ENCODE assay signal across 17 cellular contexts in genomic region chr11:77559686-77560425, GRCh38. TPM values are rescaled to one million over a fixed set of nuclear protein-coding genes. Genes with fewer than 3 reads are reported as not detected.
DNase-seq lines count a peak whose midpoint lies in the region; ATAC-seq and TF ChIP-seq lines count a peak whose summit lies in the region.
"Had no signal": no experiment of that assay in that cellular context is flagged by ENCODE, and none has a peak within 500 bp of the region (broad histone marks: within the 10 kb centered on the region; RNA-seq: fewer than 3 reads in every experiment).

No MANE protein-coding gene starts in this region.

- DNase-seq in EH (ENCODE audit: low read depth) (peak; percentile 89), NB4 (ENCODE audit: low read depth) (peak; percentile 9), cardiac fibroblast (ENCODE audit: low read depth in 2 of 2) (peak; percentile 35 to 79), mucosa of descending colon (no peak), gastrocnemius medialis (no peak), lower lobe of right lung (no peak)
- DNase-seq: activated CD4-positive, CD25-positive, alpha-beta regulatory T cell treated with anti-CD3 and anti-CD28 coated beads, Interleukin-2, amount 50 U/mL, for 72 hours; activated naive CD4-positive, alpha-beta T cell treated with anti-CD3 and anti-CD28 coated beads, Interleukin-2, amount 50 U/mL, for 16 hours; DMS153; kidney; occipital lobe; stimulated activated CD4-positive, alpha-beta T cell treated with anti-CD3 and anti-CD28 coated beads, Interleukin-4, amount 100 ng/mL, for 24 hours had no signal

- H3K27ac ChIP-seq in gastrocnemius medialis (no peak overlapping the region), lower lobe of right lung (no peak overlapping the region)
- H3K27ac ChIP-seq: KMS-11, suprapubic skin had no signal

- ATAC-seq in mucosa of descending colon: peak; percentile 82
- no peak for ATAC-seq in GM18519 (IDR thresholded peaks at IDR 0.05; ENCODE audit: low FRiP score, unreplicated experiment)
- ATAC-seq in gastrocnemius medialis: no peak
- no peak for ATAC-seq in GM21515 (IDR thresholded peaks at IDR 0.05; ENCODE audit: unreplicated experiment)
- ATAC-seq in lower lobe of right lung: no peak
- ATAC-seq: Right ventricle myocardium inferior had no signal

- H3K4me1 ChIP-seq in mucosa of descending colon (ENCODE audit: low read depth) (peaks cover 6% of the 10 kb centered on the region), gastrocnemius medialis (no peaks in the 10 kb centered on the region), lower lobe of right lung (no peaks in the 10 kb centered on the region)
- H3K4me1 ChIP-seq: suprapubic skin had no signal

- intact Hi-C loops in mucosa of descending colon (cut with DNase I, micrococcal nuclease): no loop called here
- intact Hi-C loops in gastrocnemius medialis (cut with DNase I; ENCODE audit: low total_unique reads): no loop called here
- intact Hi-C loops in lower lobe of right lung (cut with DNase I): no loop called here

- H3K27me3 ChIP-seq in gastrocnemius medialis: no peaks in the 10 kb centered on the region
- no peaks in the 10 kb centered on the region for H3K27me3 ChIP-seq in lower lobe of right lung (ENCODE audit: low read depth)
- H3K27me3 ChIP-seq: suprapubic skin had no signal

- no peak for TF ChIP-seq POLR2A in NB4 (IDR thresholded peaks at IDR 0.05; ENCODE audit: extremely low read depth, insufficient read length)
- TF ChIP-seq POLR2A in gastrocnemius medialis (IDR thresholded peaks at IDR 0.05): no peak

- in situ Hi-C loops in gastrocnemius medialis (cut with MboI; ENCODE audit: low sequenced_read_pairs in 4 of 4): loop anchor here in 1 of 4 donors (10.0 kb wide), 1 partner anchor 365 kb away; no protein-coding TSS in a partner anchor

- H3K9me3 ChIP-seq in mucosa of descending colon: peaks cover 5% of the 10 kb centered on the region
- H3K9me3 ChIP-seq in gastrocnemius medialis: no peaks in the 10 kb centered on the region
- no peaks in the 10 kb centered on the region for H3K9me3 ChIP-seq in lower lobe of right lung
- H3K9me3 ChIP-seq: suprapubic skin had no signal

- no peak for TF ChIP-seq CTCF in NB4 (IDR thresholded peaks at IDR 0.05; ENCODE audit: low read depth, low read length)
- no peak for TF ChIP-seq CTCF in cardiac fibroblast (IDR thresholded peaks at IDR 0.05; ENCODE audit: low read depth, low read length)
- TF ChIP-seq CTCF in mucosa of descending colon (IDR thresholded peaks at IDR 0.05): no peak
- no peak for TF ChIP-seq CTCF in gastrocnemius medialis (IDR thresholded peaks at IDR 0.05 in 4 of 5, conservative IDR thresholded peaks at IDR 0.05 in 1 of 5)
- no peak for TF ChIP-seq CTCF in lower lobe of right lung (IDR thresholded peaks at IDR 0.05)

- no peaks in the 10 kb centered on the region for H3K36me3 ChIP-seq in mucosa of descending colon (ENCODE audit: low read depth)
- no peaks in the 10 kb centered on the region for H3K36me3 ChIP-seq in gastrocnemius medialis
- H3K36me3 ChIP-seq in lower lobe of right lung: no peaks in the 10 kb centered on the region
- H3K36me3 ChIP-seq: suprapubic skin had no signal

- H3K4me3 ChIP-seq in NB4 (ENCODE audit: low read depth, low read length): no peak overlapping the region
- no peak overlapping the region for H3K4me3 ChIP-seq in cardiac fibroblast (replicated peaks in 1 of 2; ENCODE audit: low read depth in 2 of 2, low read length in 2 of 2)
- H3K4me3 ChIP-seq in mucosa of descending colon: no peak overlapping the region
- H3K4me3 ChIP-seq in gastrocnemius medialis: no peak overlapping the region
- H3K4me3 ChIP-seq in lower lobe of right lung: no peak overlapping the region
- H3K4me3 ChIP-seq: suprapubic skin had no signal

RNA-seq across cellular contexts. Expression of gene AQP11, which starts 29.9 kb away (rescaled TPM):
- total RNA-seq in mucosa of descending colon: 1 to 10 TPM; 4.7 to 6.5 (median 6.1) TPM
- under 1 TPM in 3 of 4 donors, not detected in 1; 0.11 to 0.82 (median 0.46) TPM for total RNA-seq in gastrocnemius medialis
- total RNA-seq in lower lobe of right lung: 0.18 TPM

Comparison
In these comparisons a context has a peak if more than half of its experiments do, and no peak if none do; other contexts are left out.
1. DNase-seq: peak in EH (single experiment), NB4 (single experiment) and cardiac fibroblast (2 of 2); none in mucosa of descending colon (0 of 3), gastrocnemius medialis (0 of 2) and lower lobe of right lung (single experiment).